ENCODE assay signal across 12 cellular contexts in the genomic region with DNA sequence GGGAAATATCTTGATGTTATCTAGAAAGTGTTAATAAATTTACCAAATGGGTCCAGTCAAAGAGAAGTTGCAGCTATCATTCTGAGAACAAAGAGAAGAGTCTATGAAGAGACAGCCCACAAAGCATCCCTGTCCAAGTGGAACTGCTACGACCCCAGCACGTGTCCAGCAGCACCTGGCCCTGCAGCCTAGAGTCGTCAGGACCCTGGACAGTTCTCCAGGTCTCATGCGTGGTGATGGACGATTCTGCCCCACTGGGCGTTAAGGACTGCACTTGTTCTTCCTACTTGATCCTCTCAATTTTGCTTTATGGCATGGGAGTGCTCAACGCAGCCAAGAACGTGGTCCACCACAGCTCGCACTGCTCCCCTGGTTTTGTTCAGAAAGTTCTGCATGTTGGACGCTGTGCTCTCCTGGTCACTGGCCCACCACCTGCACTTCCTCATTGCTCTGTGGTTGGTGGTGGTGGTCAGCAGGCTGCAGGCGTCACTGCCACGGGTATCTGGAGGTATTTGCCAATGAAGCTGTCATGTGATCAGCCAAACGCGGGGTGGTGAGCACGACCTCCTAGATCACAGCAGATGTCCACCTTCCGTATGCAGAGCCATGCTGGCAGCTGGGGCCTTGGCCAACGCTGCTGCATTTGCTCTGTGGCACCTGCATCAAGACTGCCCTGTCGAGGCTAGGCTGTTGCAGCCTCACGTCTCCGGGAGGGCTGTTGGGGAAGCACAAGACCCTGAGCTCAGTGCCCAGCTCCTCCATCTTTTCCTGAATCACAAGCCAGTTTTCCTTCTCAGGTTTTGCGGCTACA.
DNase-seq lines count a peak whose midpoint lies in the region; ATAC-seq and TF ChIP-seq lines count a peak whose summit lies in the region.
"Had no signal": no experiment of that assay in that cellular context is flagged by ENCODE, and none has a peak within 500 bp of the region (broad histone marks: within the 10 kb centered on the region; RNA-seq: fewer than 3 reads in every experiment).

No MANE protein-coding gene starts in this region.

- POLR2A ChIA-PET in CD8-positive, alpha-beta T cell (lab: Charles Lee): no interaction called here

- H3K4me3 Mint-ChIP-seq in CD8-positive, alpha-beta T cell: no peak overlapping the region

- H3K4me3 ChIP-seq in right atrium auricular region (no peak overlapping the region), fibroblast of mammary gland (ENCODE audit: control insufficient read depth, low read depth, low read length) (no peak overlapping the region)
- H3K4me3 ChIP-seq in CD8-positive, alpha-beta T cell (ENCODE audit: low read depth, low read length): no peak overlapping the region
- H3K4me3 ChIP-seq: BLaER1 treated with 17β-estradiol and CSF1 and Interleukin-3, amounts not matched to agents 10 nM and 100 nM; tibial artery had no signal

- no peaks in the 10 kb centered on the region for H3K4me1 Mint-ChIP-seq in CD8-positive, alpha-beta T cell (ENCODE audit: low read depth)

- H3K9me3 Mint-ChIP-seq in CD8-positive, alpha-beta T cell: peaks cover 7% of the 10 kb centered on the region

- H3K9me3 ChIP-seq in right atrium auricular region: peaks cover 0 to 8% of the 10 kb centered on the region in 2 donors
- H3K9me3 ChIP-seq in CD8-positive, alpha-beta T cell (ENCODE audit: low read length): no peaks in the 10 kb centered on the region

- H3K4me1 ChIP-seq in right atrium auricular region: no peaks in the 10 kb centered on the region
- H3K4me1 ChIP-seq in CD8-positive, alpha-beta T cell (ENCODE audit: insufficient read depth, low read length): no peaks in the 10 kb centered on the region
- H3K4me1 ChIP-seq: tibial artery had no signal

- intact Hi-C loops in left ventricle myocardium superior (cut with micrococcal nuclease): no loop called here
- intact Hi-C loops in CD8-positive, alpha-beta T cell (cut with DNase I, micrococcal nuclease): no loop called here

- H3K27me3 Mint-ChIP-seq in CD8-positive, alpha-beta T cell (ENCODE audit: low read depth): no peaks in the 10 kb centered on the region

- no peak overlapping the region for H3K27ac Mint-ChIP-seq in CD8-positive, alpha-beta T cell

- no peaks in the 10 kb centered on the region for H3K36me3 Mint-ChIP-seq in CD8-positive, alpha-beta T cell

- CTCF ChIA-PET in CD8-positive, alpha-beta T cell (lab: Charles Lee): no interaction called here

- DNase-seq in left ventricle myocardium superior (peak; percentile 12), right atrium auricular region (ENCODE audit: low spot score) (no peak), RKO (ENCODE audit: low spot score) (peak; percentile 47), fibroblast of mammary gland (ENCODE audit: low read depth) (peak; percentile 22), NK-92 (lab: John Stamatoyannopoulos, UW; ENCODE audit: unreplicated experiment) (no peak), T1000 (lab: John Stamatoyannopoulos, UW) (no peak)
- no peak for DNase-seq in CD8-positive, alpha-beta T cell
- DNase-seq: amygdala, left colon, tibial artery had no signal

- no peaks in the 10 kb centered on the region for H3K36me3 ChIP-seq in right atrium auricular region
- no peaks in the 10 kb centered on the region for H3K36me3 ChIP-seq in CD8-positive, alpha-beta T cell (ENCODE audit: insufficient read depth, low read length)
- H3K36me3 ChIP-seq: BLaER1 treated with 17β-estradiol and CSF1 and Interleukin-3, amounts not matched to agents 10 nM and 100 nM; tibial artery had no signal

- H3K27ac ChIP-seq in right atrium auricular region: no peak overlapping the region
- no peak overlapping the region for H3K27ac ChIP-seq in CD8-positive, alpha-beta T cell (ENCODE audit: low read depth, low read length)
- H3K27ac ChIP-seq: BLaER1 treated with 17β-estradiol and CSF1 and Interleukin-3, amounts not matched to agents 10 nM and 100 nM; tibial artery had no signal

- no peaks in the 10 kb centered on the region for H3K27me3 ChIP-seq in right atrium auricular region
- H3K27me3 ChIP-seq in CD8-positive, alpha-beta T cell (ENCODE audit: insufficient read depth, low read length): no peaks in the 10 kb centered on the region
- H3K27me3 ChIP-seq: BLaER1 treated with 17β-estradiol and CSF1 and Interleukin-3, amounts not matched to agents 10 nM and 100 nM had no signal

- TF ChIP-seq CTCF in right atrium auricular region (IDR thresholded peaks at IDR 0.05): no peak
- no peak for TF ChIP-seq CTCF in fibroblast of mammary gland (conservative IDR thresholded peaks at IDR 0.05; ENCODE audit: control insufficient read depth, insufficient read depth, low read depth, low read length)
- no peak for TF ChIP-seq CTCF in CD8-positive, alpha-beta T cell (IDR thresholded peaks at IDR 0.05)

- no peak for ATAC-seq in left ventricle myocardium superior
- no peak for ATAC-seq in GM19463 (IDR thresholded peaks at IDR 0.05; ENCODE audit: unreplicated experiment)
- ATAC-seq in CD8-positive, alpha-beta T cell: no peak
- ATAC-seq: left colon had no signal

Comparison
In these comparisons a context has a peak if more than half of its experiments do, and no peak if none do; other contexts are left out.
1. DNase-seq: peak in left ventricle myocardium superior (single experiment), RKO (single experiment) and fibroblast of mammary gland (single experiment); none in right atrium auricular region (single experiment), CD8-positive, alpha-beta T cell (0 of 7), NK-92 (single experiment) and T1000 (single experiment).